9 cellular contexts compared by ENCODE assay signal in the genomic region with DNA sequence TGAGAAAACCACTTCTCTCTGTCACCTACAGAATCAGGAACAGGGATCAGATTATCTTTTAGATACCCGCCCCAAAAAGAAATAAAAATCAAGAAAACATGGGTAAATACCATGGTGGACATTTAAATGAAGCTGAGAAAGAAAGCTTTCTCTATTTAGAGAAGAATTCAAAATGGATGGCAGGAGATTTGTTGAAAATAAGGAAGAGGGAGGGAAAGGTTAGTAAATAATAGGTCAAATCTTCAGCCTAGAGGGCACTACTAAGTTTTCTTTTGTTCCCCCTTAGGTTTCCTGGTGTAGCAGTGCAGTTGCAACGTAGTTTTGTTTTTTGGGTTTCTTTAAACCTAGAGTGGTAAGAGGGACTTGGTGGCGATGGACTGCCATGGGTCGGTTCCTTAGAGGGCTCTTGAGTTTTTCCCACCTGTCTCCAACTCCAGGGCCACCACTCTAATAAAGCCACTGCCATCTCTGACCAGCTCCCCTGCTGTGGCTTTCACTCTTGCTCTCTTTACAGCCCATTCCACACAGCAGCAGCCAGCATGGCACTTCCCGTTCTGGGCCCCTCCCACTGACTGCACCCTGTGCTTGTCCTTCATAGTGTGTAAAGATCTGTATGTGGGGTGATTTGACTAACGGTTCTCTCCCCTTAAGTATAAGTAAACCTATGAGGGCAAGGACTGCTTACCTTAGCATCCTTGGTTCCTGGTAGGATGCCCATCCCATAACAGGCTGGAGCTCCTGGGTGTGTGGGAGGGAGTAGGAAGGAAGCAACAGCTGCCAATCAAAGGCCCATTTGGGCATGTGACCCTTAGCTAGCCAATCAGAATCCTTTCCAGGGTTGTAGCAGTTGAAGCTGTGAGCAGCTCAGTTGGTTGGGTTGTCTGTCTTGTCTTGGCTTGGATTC.
DNase-seq lines count a peak whose midpoint lies in the region; ATAC-seq and TF ChIP-seq lines count a peak whose summit lies in the region.
"Had no signal": no experiment of that assay in that cellular context is flagged by ENCODE, and none has a peak within 500 bp of the region (broad histone marks: within the 10 kb centered on the region; RNA-seq: fewer than 3 reads in every experiment).

No MANE protein-coding gene starts in this region.

- in situ Hi-C loops in GM13976 (cut with MboI; ENCODE audit: low sequenced_read_pairs, unreplicated experiment) = no loop called here

- no peak overlapping the region for H3K27ac ChIP-seq in gastroesophageal sphincter
- H3K27ac ChIP-seq in prostate gland = no peak overlapping the region
- H3K27ac ChIP-seq: gastrocnemius medialis had no signal

- no peak for TF ChIP-seq POLR2A in gastroesophageal sphincter (IDR thresholded peaks at IDR 0.05)
- TF ChIP-seq POLR2A in prostate gland (IDR thresholded peaks at IDR 0.05) = no peak

- TF ChIP-seq EP300 in gastroesophageal sphincter (IDR thresholded peaks at IDR 0.05) = no peak

- peak overlapping the region; percentile 81 for H3K27ac Mint-ChIP-seq in T-helper 2 cell treated with Interferon-gamma antibody and Interleukin-4, amounts not matched to agents 5 μg/mL and 100 μg/mL, for 36 hours
- peak overlapping the region; percentile 90 for H3K27ac Mint-ChIP-seq in stimulated activated naive B cell treated with anti-CD40 and anti-IgM and Interleukin-4, amounts not matched to agents 10 μg/mL and 1 μg/mL and 100 μg/mL, for 72 hours

- H3K9me3 ChIP-seq in gastroesophageal sphincter = no peaks in the 10 kb centered on the region
- H3K9me3 ChIP-seq in prostate gland = no peaks in the 10 kb centered on the region
- H3K9me3 ChIP-seq: gastrocnemius medialis had no signal

- H3K4me1 ChIP-seq in gastroesophageal sphincter (peaks cover 0 to 5% (median 0%) of the 10 kb centered on the region in 3 donors), prostate gland (replicated peaks) (no peaks in the 10 kb centered on the region)

- WGBS in gastroesophageal sphincter (ENCODE audit: low coverage in 1 of 2), 2 donors = 81 to 91% methylated on average over 5 of the region's 6 CpGs
- WGBS in prostate gland = 75% methylated on average over 6 of the region's 6 CpGs

- peak; percentile 65 for ATAC-seq in GM21423 (IDR thresholded peaks at IDR 0.05; ENCODE audit: unreplicated experiment)
- ATAC-seq in HG03469 (IDR thresholded peaks at IDR 0.05; ENCODE audit: unreplicated experiment) = peak; percentile 59
- peak; percentile 56 for ATAC-seq in gastroesophageal sphincter
- peak; percentile 83 to 84 for ATAC-seq in stimulated activated naive B cell treated with anti-CD40 and anti-IgM and Interleukin-4, amounts not matched to agents 10 μg/mL and 1 μg/mL and 100 μg/mL, for 72 hours (replicated peaks)

- H3K4me3 ChIP-seq in gastroesophageal sphincter (no peak overlapping the region), prostate gland (no peak overlapping the region)
- H3K4me3 ChIP-seq: gastrocnemius medialis had no signal

- peaks cover 15% of the 10 kb centered on the region for H3K4me1 Mint-ChIP-seq in T-helper 2 cell treated with Interferon-gamma antibody and Interleukin-4, amounts not matched to agents 5 μg/mL and 100 μg/mL, for 36 hours (ENCODE audit: low read depth)
- H3K4me1 Mint-ChIP-seq in stimulated activated naive B cell treated with anti-CD40 and anti-IgM and Interleukin-4, amounts not matched to agents 10 μg/mL and 1 μg/mL and 100 μg/mL, for 72 hours = peaks cover 41 to 66% of the 10 kb centered on the region in 2 donors

- intact Hi-C loops in prostate gland (cut with DNase I) = no loop called here

- H3K36me3 Mint-ChIP-seq in T-helper 2 cell treated with Interferon-gamma antibody and Interleukin-4, amounts not matched to agents 5 μg/mL and 100 μg/mL, for 36 hours (ENCODE audit: low read depth) = no peaks in the 10 kb centered on the region
- H3K36me3 Mint-ChIP-seq in stimulated activated naive B cell treated with anti-CD40 and anti-IgM and Interleukin-4, amounts not matched to agents 10 μg/mL and 1 μg/mL and 100 μg/mL, for 72 hours = peaks cover 3 to 9% of the 10 kb centered on the region in 2 donors

- H3K27me3 Mint-ChIP-seq in T-helper 2 cell treated with Interferon-gamma antibody and Interleukin-4, amounts not matched to agents 5 μg/mL and 100 μg/mL, for 36 hours (ENCODE audit: low read depth) = peaks cover 4% of the 10 kb centered on the region
- H3K27me3 Mint-ChIP-seq in stimulated activated naive B cell treated with anti-CD40 and anti-IgM and Interleukin-4, amounts not matched to agents 10 μg/mL and 1 μg/mL and 100 μg/mL, for 72 hours = no peaks in the 10 kb centered on the region

- peak overlapping the region; percentile 81 for H3K4me3 Mint-ChIP-seq in T-helper 2 cell treated with Interferon-gamma antibody and Interleukin-4, amounts not matched to agents 5 μg/mL and 100 μg/mL, for 36 hours
- peak overlapping the region; percentile 78 to 85 for H3K4me3 Mint-ChIP-seq in stimulated activated naive B cell treated with anti-CD40 and anti-IgM and Interleukin-4, amounts not matched to agents 10 μg/mL and 1 μg/mL and 100 μg/mL, for 72 hours

- TF ChIP-seq CTCF in GM13976 (IDR thresholded peaks at IDR 0.05; ENCODE audit: borderline replicate concordance, control extremely low read depth, extremely low read depth, insufficient read depth, missing control alignments) = no peak
- no peak for TF ChIP-seq CTCF in gastroesophageal sphincter (IDR thresholded peaks at IDR 0.05)
- no peak for TF ChIP-seq CTCF in prostate gland (IDR thresholded peaks at IDR 0.05)

- DNase-seq in GM13976 (ENCODE audit: low spot score) (peak; percentile 86), NCI-H187 (lab: John Stamatoyannopoulos, UW) (no peak), prostate gland (ENCODE audit: low spot score) (no peak)
- peak; percentile 32 for DNase-seq in T-helper 2 cell treated with Interferon-gamma antibody and Interleukin-4, amounts not matched to agents 5 μg/mL and 100 μg/mL, for 36 hours (ENCODE audit: low spot score)
- DNase-seq in stimulated activated naive B cell treated with anti-CD40 and anti-IgM and Interleukin-4, amounts not matched to agents 10 μg/mL and 1 μg/mL and 100 μg/mL, for 72 hours = peak; percentile 81

- no peaks in the 10 kb centered on the region for H3K9me3 Mint-ChIP-seq in T-helper 2 cell treated with Interferon-gamma antibody and Interleukin-4, amounts not matched to agents 5 μg/mL and 100 μg/mL, for 36 hours
- peaks cover 0 to 2% of the 10 kb centered on the region in 2 donors for H3K9me3 Mint-ChIP-seq in stimulated activated naive B cell treated with anti-CD40 and anti-IgM and Interleukin-4, amounts not matched to agents 10 μg/mL and 1 μg/mL and 100 μg/mL, for 72 hours

- H3K27me3 ChIP-seq in gastroesophageal sphincter (no peaks in the 10 kb centered on the region), prostate gland (replicated peaks; ENCODE audit: insufficient read depth) (no peaks in the 10 kb centered on the region)
- H3K27me3 ChIP-seq: gastrocnemius medialis had no signal

- H3K36me3 ChIP-seq in gastroesophageal sphincter (no peaks in the 10 kb centered on the region), prostate gland (no peaks in the 10 kb centered on the region)
- H3K36me3 ChIP-seq: gastrocnemius medialis had no signal

Comparison
In these comparisons a context has a peak if more than half of its experiments do, and no peak if none do; other contexts are left out.
1. DNase-seq: peak in GM13976 (single experiment), T-helper 2 cell treated with Interferon-gamma antibody and Interleukin-4, amounts not matched to agents 5 μg/mL and 100 μg/mL, for 36 hours (single experiment) and stimulated activated naive B cell treated with anti-CD40 and anti-IgM and Interleukin-4, amounts not matched to agents 10 μg/mL and 1 μg/mL and 100 μg/mL, for 72 hours (single experiment); none in NCI-H187 (0 of 2) and prostate gland (single experiment).
2. Peak in every context shown above with its lines, with median percentiles within 50 percentile points of each other: ATAC-seq.